ENCODE assay signal across 27 cellular contexts in genomic region chr1:113048064-113048463, GRCh38. TPM values are rescaled to one million over a fixed set of nuclear protein-coding genes. Genes with fewer than 3 reads are reported as not detected.
A peak's percentile ranks its signal among the peaks of the same experiment; 100 is the strongest.
DNase-seq lines count a peak whose midpoint lies in the region; ATAC-seq, FAIRE-seq and TF ChIP-seq lines count a peak whose summit lies in the region.
"Had no signal": no experiment of that assay in that cellular context is flagged by ENCODE, and none has a peak within 500 bp of the region (broad histone marks: within the 10 kb centered on the region; RNA-seq: fewer than 3 reads in every experiment).

No MANE protein-coding gene starts in this region.

- H3K27me3 ChIP-seq in HepG2 (ENCODE audit: control insufficient read depth in 1 of 2, insufficient read depth in 2 of 2, low read length in 2 of 2) (no peaks in the 10 kb centered on the region), right lobe of liver (no peaks in the 10 kb centered on the region), hepatocyte (no peaks in the 10 kb centered on the region), small intestine (ENCODE audit: control insufficient read depth in 2 of 2, insufficient read depth in 2 of 2, low read length in 2 of 2) (no peaks in the 10 kb centered on the region), suprapubic skin (no peaks in the 10 kb centered on the region)

- ATAC-seq in HepG2 (peak; percentile 77), right lobe of liver (no peak)
- ATAC-seq: A549, GM12878, K562 had no signal

- TF ChIP-seq EP300 in HepG2 (IDR thresholded peaks at IDR 0.05; ENCODE audit: low read depth in 2 of 2, low read length in 2 of 2), result no peak
- TF ChIP-seq EP300 in HepG2 (CRISPR knock-in tag; IDR thresholded peaks at IDR 0.05; ENCODE audit: borderline replicate concordance), result no peak
- no peak for TF ChIP-seq EP300 in suprapubic skin (IDR thresholded peaks at IDR 0.05)

- no TSS peak for BruUV-seq in HepG2 (replicated peaks; lab: Mats Ljungman, UMichigan)

- no peak overlapping the region for H3K9ac ChIP-seq in HepG2 (ENCODE audit: insufficient read depth, low read depth, low read length)

- intact Hi-C loops in HepG2 (cut with micrococcal nuclease; ENCODE audit: unreplicated experiment) (no loop called here), right lobe of liver (cut with DNase I) (loop anchor here in 1 of 2 donors (10.0 kb wide), 1 partner anchor 173 kb away; no protein-coding TSS in a partner anchor)

- H3K36me3 ChIP-seq in HepG2 (replicated peaks in 1 of 2; ENCODE audit: control insufficient read depth in 1 of 2, insufficient read depth in 2 of 2, low read length in 2 of 2) (no peaks in the 10 kb centered on the region), right lobe of liver (no peaks in the 10 kb centered on the region), hepatocyte (replicated peaks; ENCODE audit: insufficient read depth, low read depth) (no peaks in the 10 kb centered on the region), small intestine (ENCODE audit: control insufficient read depth in 2 of 2, insufficient read depth in 2 of 2, low read length in 2 of 2) (no peaks in the 10 kb centered on the region), suprapubic skin (no peaks in the 10 kb centered on the region)

- no peak overlapping the region for H3K27ac ChIP-seq in HepG2 (ENCODE audit: extremely low read length, insufficient read depth, low read length)
- H3K27ac ChIP-seq in right lobe of liver, result no peak overlapping the region
- peak overlapping the region; percentile 6 for H3K27ac ChIP-seq in hepatocyte
- no peak overlapping the region for H3K27ac ChIP-seq in small intestine (ENCODE audit: low read depth in 1 of 2, low read length in 1 of 2)
- no peak overlapping the region for H3K27ac ChIP-seq in suprapubic skin
- H3K27ac ChIP-seq: A549, RWPE1 had no signal

- peak; percentile 53 for DNase-seq in HepG2 (ENCODE audit: low spot score)
- DNase-seq in right lobe of liver, result no peak
- peak; percentile 82 for DNase-seq in NCI-H69 (lab: John Stamatoyannopoulos, UW)
- DNase-seq in hepatocyte (ENCODE audit: low spot score), result peak; percentile 48
- DNase-seq in small intestine, result peak; percentile 89
- no peak for DNase-seq in GM19238 (ENCODE audit: insufficient read length, low spot score)
- DNase-seq in suprapubic skin (ENCODE audit: low spot score in 2 of 2), result no peak
- DNase-seq in SHP77 treated with DMSO at 0.1 percent for 48 hours (lab: John Stamatoyannopoulos, UW), result no peak
- DNase-seq: AML-193; C1 segment of cervical spinal cord; CD4-positive, alpha-beta memory T cell; DMS79; EL; GDM1; MV-4-11; NCI-H1105; NCI-H1436 treated with DMSO at 0.1 percent for 48 hours; NCI-H187 treated with DMSO at 0.1 percent for 48 hours; NCI-H2107; NCI-H524; SHP77 had no signal

- TF ChIP-seq CTCF in HepG2 (CRISPR knock-in tag; IDR thresholded peaks at IDR 0.05), result no peak
- no peak for TF ChIP-seq CTCF in right lobe of liver (IDR thresholded peaks at IDR 0.05)
- no peak for TF ChIP-seq CTCF in hepatocyte (IDR thresholded peaks at IDR 0.05; ENCODE audit: poor library complexity)
- no peak for TF ChIP-seq CTCF in suprapubic skin (IDR thresholded peaks at IDR 0.05)

- H3K4me3 ChIP-seq in HepG2 (replicated peaks in 1 of 3; ENCODE audit: insufficient read depth in 1 of 3, low read depth in 2 of 3, low read length in 3 of 3), result no peak overlapping the region
- no peak overlapping the region for H3K4me3 ChIP-seq in right lobe of liver
- H3K4me3 ChIP-seq in hepatocyte, result no peak overlapping the region
- H3K4me3 ChIP-seq in small intestine (ENCODE audit: low read depth in 1 of 2, low read length in 2 of 2), result no peak overlapping the region
- H3K4me3 ChIP-seq in suprapubic skin, result no peak overlapping the region
- H3K4me3 ChIP-seq: A549, GM12878, K562 had no signal

- H3K9me2 ChIP-seq in hepatocyte (replicated peaks; ENCODE audit: insufficient read depth), result no peaks in the 10 kb centered on the region

- in situ Hi-C loops in HepG2 (cut with HindIII; ENCODE audit: extremely low pct_ligation_motif_present, low pct_unique_long_range_greater_than_20kb), result loop anchor here (25.0 kb wide), 1 partner anchor 336 kb away; the partner anchor contains the start of genes PPM1J and RHOC

- CTCF ChIA-PET in HepG2 (lab: Yijun Ruan, JAX; ENCODE audit: low intra/inter-chr PET ratio, low total read pairs), result no interaction called here

- H3K4me2 ChIP-seq in HepG2 (ENCODE audit: low read depth, low read length) (no peak overlapping the region), hepatocyte (no peak overlapping the region)
- H3K4me2 ChIP-seq: A549 had no signal

- H3K9me3 ChIP-seq in HepG2 (ENCODE audit: low read length), result no peaks in the 10 kb centered on the region
- H3K9me3 ChIP-seq in right lobe of liver, result no peaks in the 10 kb centered on the region
- no peaks in the 10 kb centered on the region for H3K9me3 ChIP-seq in hepatocyte (ENCODE audit: low read depth)
- H3K9me3 ChIP-seq in small intestine (ENCODE audit: control insufficient read depth, low read depth), result no peaks in the 10 kb centered on the region
- H3K9me3 ChIP-seq in suprapubic skin, result no peaks in the 10 kb centered on the region
- H3K9me3 ChIP-seq: A549, Caco-2 had no signal

- peaks cover 24% of the 10 kb centered on the region for H3K4me1 ChIP-seq in HepG2 (ENCODE audit: insufficient read depth, low read length)
- H3K4me1 ChIP-seq in right lobe of liver, result no peaks in the 10 kb centered on the region
- H3K4me1 ChIP-seq in hepatocyte (ENCODE audit: insufficient read depth), result peaks cover 8% of the 10 kb centered on the region
- H3K4me1 ChIP-seq in small intestine (ENCODE audit: control insufficient read depth in 2 of 2, insufficient read depth in 1 of 2, low read depth in 1 of 2, low read length in 1 of 2), result no peaks in the 10 kb centered on the region
- peaks cover 3% of the 10 kb centered on the region for H3K4me1 ChIP-seq in suprapubic skin
- H3K4me1 ChIP-seq: A549 had no signal

- TF ChIP-seq RAD21 in HepG2 (CRISPR knock-in tag; IDR thresholded peaks at IDR 0.05), result no peak

- TF ChIP-seq POLR2A in HepG2 (IDR thresholded peaks at IDR 0.05; ENCODE audit: insufficient read depth in 1 of 2, low read depth in 2 of 2, low read length in 2 of 2), result no peak
- TF ChIP-seq POLR2A in right lobe of liver (IDR thresholded peaks at IDR 0.05), result no peak
- no peak for TF ChIP-seq POLR2A in suprapubic skin (IDR thresholded peaks at IDR 0.05)

- H4K20me1 ChIP-seq in HepG2 (ENCODE audit: insufficient read depth, low read length) (no peaks in the 10 kb centered on the region), hepatocyte (ENCODE audit: insufficient read depth, poor library complexity, severe bottlenecking) (no peaks in the 10 kb centered on the region)

- FAIRE-seq in HepG2 (lab: Jason Lieb, UNC) (peak; percentile 39), small intestine (lab: Jason Lieb, UNC) (no peak)
- FAIRE-seq: A549, GM12878, H54, K562 had no signal

- H2AFZ ChIP-seq in HepG2 (ENCODE audit: low read length) (no peak overlapping the region), hepatocyte (no peak overlapping the region)

- H3K79me2 ChIP-seq in HepG2 (ENCODE audit: insufficient read depth, low read length) (no peaks in the 10 kb centered on the region), hepatocyte (no peaks in the 10 kb centered on the region)

- 3% methylated on average over 3 of the region's 3 CpGs for WGBS in HepG2 (ENCODE audit: low lambda C conversion rate)
- WGBS in right lobe of liver (ENCODE audit: insufficient coverage, low coverage, low lambda C conversion rate, missing lambda C conversion rate), result 88% methylated on average over 3 of the region's 3 CpGs
- WGBS in hepatocyte (ENCODE audit: low lambda C conversion rate, missing lambda C conversion rate), result 70% methylated on average over 3 of the region's 3 CpGs
- WGBS in small intestine, 3 donors, result 25 to 71% (median 59%) methylated on average over 3 of the region's 3 CpGs
- WGBS in suprapubic skin, result 90% methylated on average over 3 of the region's 3 CpGs

- POLR2A ChIA-PET in HepG2 (lab: Yijun Ruan, JAX), result interaction anchor here (1.0 to 1.2 kb wide), 2 partner anchors 24 to 92 kb away, joined by 3 to 6 read pairs; partner anchors contain the start of genes LRIG2 and SLC16A1

TF ChIP-seq in HepG2, 621 proteins besides CTCF, POLR2A, EP300 and RAD21 (continues in another document):
- TF ChIP-seq ZNF629 (CRISPR knock-in tag; conservative IDR thresholded peaks at IDR 0.05) (peak; percentile 53), ZFP36L2 (CRISPR knock-in tag; IDR thresholded peaks at IDR 0.05) (no peak)

RNA-seq across cellular contexts. Expression of gene LRIG2, which starts 24.9 kb away (rescaled TPM):
- total RNA-seq in HepG2 (2016; rRNA removed; fragmentation: Illumina TruSeq; extraction: Trizol) (3.3 and 8.1 TPM in 2 replicates), right lobe of liver (1 to 10 TPM; 3.4 to 7.2 (median 5.0) TPM), hepatocyte (12.7 and 19.1 TPM in 2 replicates), suprapubic skin (10 to 100 TPM in 3 of 4 donors, 1 to 10 TPM in 1; 7.9 to 86.1 (median 22.0) TPM)
- total RNA-seq in HepG2 (2016; cell fraction: cytosol; rRNA removed; fragmentation: Illumina TruSeq; extraction: Trizol; ENCODE audit: low read depth), result 3.3 and 3.6 TPM in 2 replicates
- total RNA-seq in HepG2 (2016; cell fraction: insoluble cytoplasmic fraction; rRNA removed; fragmentation: Illumina TruSeq; extraction: Trizol), result 4.1 and 7.4 TPM in 2 replicates
- total RNA-seq in HepG2 (2016; cell fraction: membrane; rRNA removed; fragmentation: Illumina TruSeq; extraction: Trizol), result 3.8 and 4.3 TPM in 2 replicates
- total RNA-seq in HepG2 (2016; cell fraction: nucleus; rRNA removed; fragmentation: Illumina TruSeq; extraction: Trizol), result 13.3 and 14.4 TPM in 2 replicates
- polyA plus RNA-seq in HepG2 (2011; rRNA removed) (12.2 and 14.2 TPM in 2 replicates), hepatocyte (3.6 and 4.3 TPM in 2 replicates), small intestine (1 to 10 TPM; 2.4 to 4.8 (median 2.9) TPM)
- 6.7 and 8.7 TPM in 2 replicates for polyA plus RNA-seq in HepG2 (2011; cell fraction: cytosol; rRNA removed)
- polyA plus RNA-seq in HepG2 (2011; cell fraction: nucleus; rRNA removed), result 16.4 and 16.6 TPM in 2 replicates
- 6.2 and 6.8 TPM in 2 replicates for polyA plus RNA-seq in HepG2 (2012)
- polyA plus RNA-seq in HepG2 (2016; cell fraction: cytosol; fragmentation: Illumina TruSeq; extraction: Trizol; ENCODE audit: low read depth), result 0.43 and 0.47 TPM in 2 replicates
- 1.8 and 2.6 TPM in 2 replicates for polyA plus RNA-seq in HepG2 (2016; cell fraction: insoluble cytoplasmic fraction; fragmentation: Illumina TruSeq; extraction: Trizol; ENCODE audit: low read depth)
- polyA plus RNA-seq in HepG2 (2016; cell fraction: membrane; fragmentation: Illumina TruSeq; extraction: Trizol; ENCODE audit: low read depth), result 0.72 and 0.82 TPM in 2 replicates
- polyA plus RNA-seq in HepG2 (2016; cell fraction: nucleus; fragmentation: Illumina TruSeq; extraction: Trizol; ENCODE audit: insufficient read depth, low read depth), result 18.2 and 20.6 TPM in 2 replicates
- 21.0 and 29.4 TPM in 2 replicates for polyA minus RNA-seq in HepG2 (2011; rRNA and poly(A)+ RNA removed; ENCODE audit: low replicate concordance)
- 9.3 and 12.0 TPM in 2 replicates for polyA minus RNA-seq in HepG2 (2011; cell fraction: cytosol; rRNA and poly(A)+ RNA removed)
- 31.7 and 34.6 TPM in 2 replicates for polyA minus RNA-seq in HepG2 (2011; cell fraction: nucleus; rRNA and poly(A)+ RNA removed)

Comparison
In these comparisons a context has a peak if more than half of its experiments do, and no peak if none do; other contexts are left out.
1. DNase-seq: peak in HepG2 (single experiment), NCI-H69 (single experiment), hepatocyte (single experiment) and small intestine (single experiment); none in right lobe of liver (0 of 3), GM19238 (single experiment), suprapubic skin (0 of 2) and SHP77 treated with DMSO at 0.1 percent for 48 hours (single experiment).